Comparison of ENCODE assay signal across 1 cellular context in the genomic region with DNA sequence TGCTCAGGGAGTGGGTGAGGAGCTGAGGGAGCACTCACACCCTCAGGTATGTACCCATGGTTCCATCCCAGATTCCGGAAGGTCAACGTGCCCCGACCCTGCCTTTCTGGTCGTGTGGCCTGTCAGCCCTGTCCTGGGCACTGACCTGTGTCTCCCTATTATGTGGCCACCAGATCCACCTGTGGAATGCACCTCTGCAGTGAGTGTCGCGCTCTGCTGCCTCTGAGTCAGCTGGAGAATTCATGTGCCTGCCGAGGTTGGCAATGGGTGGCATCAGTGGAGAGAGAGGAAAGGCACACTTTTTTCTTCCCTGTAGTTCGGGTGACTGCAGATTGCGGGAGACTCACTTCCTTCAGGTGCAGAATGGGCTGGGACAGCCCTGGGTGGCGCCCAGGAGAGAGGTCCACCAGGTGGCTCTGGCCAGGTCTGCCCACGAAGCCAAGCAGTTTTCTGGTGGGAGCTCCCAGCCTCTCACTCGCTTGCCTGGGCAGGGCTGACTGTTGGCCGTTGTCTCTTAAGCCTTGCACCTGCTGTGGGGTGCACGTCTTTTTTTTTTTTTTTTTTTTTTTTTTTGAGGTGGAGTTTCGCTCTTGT.
A peak's percentile ranks its signal among the peaks of the same experiment; 100 is the strongest.
TF ChIP-seq lines count a peak whose summit lies in the region.

No MANE protein-coding gene starts in this region.

TF ChIP-seq in HCT116, 20 proteins besides CTCF, POLR2A, EP300 and RAD21:
- TF ChIP-seq REST (IDR thresholded peaks at IDR 0.05; ENCODE audit: low read depth) = no peak
- TF ChIP-seq SP1 (IDR thresholded peaks at IDR 0.05; ENCODE audit: low read depth) = 0 out of 2 replicates have a peak, but pooled peaks have one; percentile 22
- 0 out of 2 replicates have a peak, but pooled peaks have one; percentile 9 for TF ChIP-seq JUND (IDR thresholded peaks at IDR 0.05)
